In the genomic region with DNA sequence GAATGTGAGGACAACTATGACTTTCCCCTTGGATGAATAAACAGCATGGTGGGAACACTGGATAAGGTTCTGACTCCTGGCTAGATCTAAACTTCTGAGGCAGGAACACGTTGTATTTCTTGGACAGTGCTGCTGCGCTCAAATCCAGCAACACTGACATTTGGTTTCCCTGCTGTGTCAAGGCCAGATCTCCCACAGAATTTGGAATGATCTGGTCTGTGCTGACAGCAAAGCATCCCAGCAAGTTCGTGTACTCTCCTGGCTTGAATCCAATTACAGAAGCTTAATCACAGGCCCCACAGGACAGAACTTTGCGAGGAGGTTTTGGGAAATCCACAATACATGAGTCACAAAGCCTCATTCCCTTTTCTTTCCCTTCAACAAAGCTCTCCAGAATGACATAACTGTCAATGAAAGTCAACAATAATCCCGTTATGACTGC, we compare ENCODE assay signal across 11 cellular contexts.
DNase-seq lines count a peak whose midpoint lies in the region; ATAC-seq and TF ChIP-seq lines count a peak whose summit lies in the region.
"Had no signal": no experiment of that assay in that cellular context is flagged by ENCODE, and none has a peak within 500 bp of the region (broad histone marks: within the 10 kb centered on the region; RNA-seq: fewer than 3 reads in every experiment).

No MANE protein-coding gene starts in this region.

- H3K79me2 ChIP-seq in osteoblast (ENCODE audit: insufficient read depth, low read length) = no peaks in the 10 kb centered on the region

- H2AFZ ChIP-seq in osteoblast (ENCODE audit: low read length) = no peak overlapping the region
- H2AFZ ChIP-seq: GM23338 had no signal

- peaks cover 7% of the 10 kb centered on the region for H3K4me1 ChIP-seq in osteoblast (ENCODE audit: insufficient read depth, low read length)
- H3K4me1 ChIP-seq: BLaER1 had no signal

- no peaks in the 10 kb centered on the region for H4K20me1 ChIP-seq in osteoblast (ENCODE audit: insufficient read depth, low read length)
- H4K20me1 ChIP-seq: BLaER1 had no signal

- no peak overlapping the region for H3K4me2 ChIP-seq in osteoblast (ENCODE audit: insufficient read depth, low read length)
- H3K4me2 ChIP-seq: BLaER1, GM23338 had no signal

- peak; percentile 77 for DNase-seq in AG09309 (ENCODE audit: low read depth)
- peak; percentile 62 for DNase-seq in T1000 (lab: John Stamatoyannopoulos, UW)
- DNase-seq in fibroblast of the conjunctiva (ENCODE audit: low read depth) = peak; percentile 78
- peak; percentile 34 for DNase-seq in osteoblast (ENCODE audit: insufficient read length, low spot score, missing footprints)
- DNase-seq: T-helper 17 cell had no signal

- no peak overlapping the region for H3K4me3 ChIP-seq in AG09309 (ENCODE audit: control insufficient read depth, low read depth, low read length)
- H3K4me3 ChIP-seq in osteoblast (ENCODE audit: insufficient read depth, low read length) = no peak overlapping the region
- H3K4me3 ChIP-seq: BLaER1, GM23338 had no signal

- no peaks in the 10 kb centered on the region for H3K9me3 ChIP-seq in osteoblast (ENCODE audit: low read depth, low read length)
- H3K9me3 ChIP-seq: BLaER1 had no signal

- no peak overlapping the region for H3K27ac ChIP-seq in osteoblast (ENCODE audit: low read depth, low read length)
- H3K27ac ChIP-seq: BLaER1 had no signal

- H3K27me3 ChIP-seq in osteoblast (ENCODE audit: insufficient read depth, low read length) = no peaks in the 10 kb centered on the region
- H3K27me3 ChIP-seq: BLaER1 had no signal

- ATAC-seq in GM18858 (IDR thresholded peaks at IDR 0.05; ENCODE audit: unreplicated experiment) (no peak), HG03378 (IDR thresholded peaks at IDR 0.05; ENCODE audit: unreplicated experiment) (no peak), GM19467 (IDR thresholded peaks at IDR 0.05; ENCODE audit: unreplicated experiment) (no peak), HG03045 (IDR thresholded peaks at IDR 0.05; ENCODE audit: unreplicated experiment) (no peak)
- ATAC-seq: GM23338, T-helper 17 cell had no signal

- no peaks in the 10 kb centered on the region for H3K36me3 ChIP-seq in osteoblast (ENCODE audit: insufficient read depth, low read length)
- H3K36me3 ChIP-seq: BLaER1 had no signal

- no peak for TF ChIP-seq CTCF in AG09309 (IDR thresholded peaks at IDR 0.05; ENCODE audit: control insufficient read depth, insufficient read depth, low read depth, low read length, missing control alignments)
- no peak for TF ChIP-seq CTCF in osteoblast (IDR thresholded peaks at IDR 0.05; ENCODE audit: extremely low read depth, low read depth, low read length)
